Comparison of ENCODE assay signal across 11 cellular contexts in genomic region chr4:153224474-153224873, GRCh38. TPM values are rescaled to one million over a fixed set of nuclear protein-coding genes. Genes with fewer than 3 reads are reported as not detected.
A peak's percentile ranks its signal among the peaks of the same experiment; 100 is the strongest.
DNase-seq lines count a peak whose midpoint lies in the region; ATAC-seq and TF ChIP-seq lines count a peak whose summit lies in the region.
"Had no signal": no experiment of that assay in that cellular context is flagged by ENCODE, and none has a peak within 500 bp of the region (broad histone marks: within the 10 kb centered on the region; RNA-seq: fewer than 3 reads in every experiment).

No MANE protein-coding gene starts in this region.

- no peak overlapping the region for H3K9ac ChIP-seq in SK-N-MC (ENCODE audit: insufficient read length)

- WGBS in gastroesophageal sphincter (ENCODE audit: low coverage in 1 of 2), 2 donors: 55 to 77% methylated on average over 1 of the region's 1 CpG
- 93 to 96% methylated on average over 1 of the region's 1 CpG for WGBS in sigmoid colon, 2 donors

- intact Hi-C loops in sigmoid colon (cut with DNase I): loop anchor here (5.0 kb wide), 2 partner anchors 72 to 93 kb away; no protein-coding TSS in a partner anchor

- POLR2A ChIA-PET in CD8-positive, alpha-beta memory T cell (lab: Charles Lee): no interaction called here
- POLR2A ChIA-PET in RWPE1 (lab: Yijun Ruan, JAX; ENCODE audit: low non-redundant PET): no interaction called here

- DNase-seq in CD8-positive, alpha-beta memory T cell: no peak
- DNase-seq in SK-N-MC (ENCODE audit: low read depth, low spot score): no peak
- no peak for DNase-seq in sigmoid colon
- DNase-seq in RWPE1 (ENCODE audit: low spot score): no peak
- DNase-seq: activated T-cell treated with anti-CD3 and anti-CD28 coated beads for 4 hours, MV-4-11, RPMI8226 had no signal

- no peak for ATAC-seq in gastroesophageal sphincter
- ATAC-seq in GM21381 (IDR thresholded peaks at IDR 0.05; ENCODE audit: unreplicated experiment): no peak
- no peak for ATAC-seq in HG03175 (IDR thresholded peaks at IDR 0.05; ENCODE audit: unreplicated experiment)
- ATAC-seq in GM21717 (IDR thresholded peaks at IDR 0.05; ENCODE audit: unreplicated experiment): no peak

- H3K27ac Mint-ChIP-seq in CD8-positive, alpha-beta memory T cell: no peak overlapping the region

- CTCF ChIA-PET in CD8-positive, alpha-beta memory T cell (lab: Charles Lee): no interaction called here
- CTCF ChIA-PET in RWPE1 (lab: Yijun Ruan, JAX): interaction anchor here (0.7 kb wide), 1 partner anchor 619 kb away, joined by 7 read pairs; no protein-coding TSS in a partner anchor

- H3K36me3 Mint-ChIP-seq in CD8-positive, alpha-beta memory T cell: peaks cover 0 to 3% (median 0%) of the 10 kb centered on the region in 3 donors

- H3K27ac ChIP-seq in CD8-positive, alpha-beta memory T cell (ENCODE audit: low read depth, low read length): no peak overlapping the region
- H3K27ac ChIP-seq in SK-N-MC: no peak overlapping the region
- H3K27ac ChIP-seq in gastroesophageal sphincter: peak overlapping the region in 3 of 4 donors; percentile 93 to 96 (median 94)
- peak overlapping the region; percentile 90 to 96 (median 94) for H3K27ac ChIP-seq in sigmoid colon
- no peak overlapping the region for H3K27ac ChIP-seq in RWPE1

- no peaks in the 10 kb centered on the region for H3K9me3 ChIP-seq in CD8-positive, alpha-beta memory T cell (ENCODE audit: low read length)
- H3K9me3 ChIP-seq in SK-N-MC (ENCODE audit: low read depth, low read length) (peaks cover 4% of the 10 kb centered on the region; the same call in 1 of the 2 replicates), gastroesophageal sphincter (no peaks in the 10 kb centered on the region), sigmoid colon (no peaks in the 10 kb centered on the region)

- TF ChIP-seq POLR2A in gastroesophageal sphincter (IDR thresholded peaks at IDR 0.05): no peak
- TF ChIP-seq POLR2A in sigmoid colon (IDR thresholded peaks at IDR 0.05): no peak

- TF ChIP-seq EP300 in gastroesophageal sphincter (IDR thresholded peaks at IDR 0.05) (no peak), sigmoid colon (IDR thresholded peaks at IDR 0.05) (no peak)

- H3K27me3 ChIP-seq in CD8-positive, alpha-beta memory T cell (ENCODE audit: insufficient read depth, low read length, poor library complexity, severe bottlenecking): no peaks in the 10 kb centered on the region
- H3K27me3 ChIP-seq in gastroesophageal sphincter: no peaks in the 10 kb centered on the region
- no peaks in the 10 kb centered on the region for H3K27me3 ChIP-seq in sigmoid colon

- no peaks in the 10 kb centered on the region for H3K36me3 ChIP-seq in CD8-positive, alpha-beta memory T cell (ENCODE audit: insufficient read depth, low read length)
- H3K36me3 ChIP-seq in SK-N-MC (ENCODE audit: insufficient read depth, low read length): peaks cover 18% of the 10 kb centered on the region
- H3K36me3 ChIP-seq in gastroesophageal sphincter: no peaks in the 10 kb centered on the region
- H3K36me3 ChIP-seq in sigmoid colon: no peaks in the 10 kb centered on the region

- TF ChIP-seq CTCF in gastroesophageal sphincter (IDR thresholded peaks at IDR 0.05) (peak in 1 of 4 experiments; percentile 7), sigmoid colon (IDR thresholded peaks at IDR 0.05) (no peak), RWPE1 (conservative IDR thresholded peaks at IDR 0.05; ENCODE audit: low read depth) (no peak)

- H3K4me1 ChIP-seq in CD8-positive, alpha-beta memory T cell (ENCODE audit: insufficient read depth, low read length): peaks cover 17% of the 10 kb centered on the region
- H3K4me1 ChIP-seq in gastroesophageal sphincter (peaks cover 0 to 70% (median 0%) of the 10 kb centered on the region in 3 donors), sigmoid colon (peaks cover 0 to 45% (median 28%) of the 10 kb centered on the region in 4 donors)

- peaks cover 0 to 4% (median 0%) of the 10 kb centered on the region in 5 donors for H3K9me3 Mint-ChIP-seq in CD8-positive, alpha-beta memory T cell

- no peak overlapping the region for H3K4me3 ChIP-seq in CD8-positive, alpha-beta memory T cell (ENCODE audit: low read length)
- peak overlapping the region; percentile 92; the same call in 1 of the 2 replicates for H3K4me3 ChIP-seq in SK-N-MC
- peak overlapping the region in 1 of 2 donors; percentile 73 for H3K4me3 ChIP-seq in gastroesophageal sphincter
- peak overlapping the region in 2 of 4 donors; percentile 62 to 75 for H3K4me3 ChIP-seq in sigmoid colon

- H3K4me3 Mint-ChIP-seq in CD8-positive, alpha-beta memory T cell: peak overlapping the region in 4 of 7 donors; percentile 1 to 81 (median 41)

- peaks cover 16 to 65% of the 10 kb centered on the region in 2 donors for H3K27me3 Mint-ChIP-seq in CD8-positive, alpha-beta memory T cell

- peaks cover 22 to 35% (median 34%) of the 10 kb centered on the region in 3 donors for H3K4me1 Mint-ChIP-seq in CD8-positive, alpha-beta memory T cell

RNA-seq across cellular contexts. Expression of gene TRIM2, which starts 20.2 kb away (rescaled TPM):
- total RNA-seq in CD8-positive, alpha-beta memory T cell: under 1 TPM; 0.24 to 0.29 TPM
- polyA plus RNA-seq in CD8-positive, alpha-beta memory T cell: 1.5 TPM
- 10 to 100 TPM; 31.2 to 59.2 (median 44.4) TPM for total RNA-seq in gastroesophageal sphincter
- 10 to 100 TPM; 31.6 to 51.7 (median 34.7) TPM for total RNA-seq in sigmoid colon
- polyA plus RNA-seq in sigmoid colon: 10 to 100 TPM; 19.8 to 26.8 (median 25.5) TPM

Comparison
In these comparisons a context has a peak if more than half of its experiments do, and no peak if none do; other contexts are left out.
1. H3K27ac ChIP-seq: peak in gastroesophageal sphincter (3 of 4) and sigmoid colon (4 of 4); none in CD8-positive, alpha-beta memory T cell (single experiment), SK-N-MC (single experiment) and RWPE1 (single experiment).
2. RNA of gene TRIM2, which starts 20.2 kb away (total RNA-seq): 31.2 to 59.2 TPM in gastroesophageal sphincter and 31.6 to 51.7 TPM in sigmoid colon; 0.24 to 0.29 TPM in CD8-positive, alpha-beta memory T cell; every median in the first group is over 10 times any median in the second.